ENCODE assay signal across 11 cellular contexts in the genomic region with DNA sequence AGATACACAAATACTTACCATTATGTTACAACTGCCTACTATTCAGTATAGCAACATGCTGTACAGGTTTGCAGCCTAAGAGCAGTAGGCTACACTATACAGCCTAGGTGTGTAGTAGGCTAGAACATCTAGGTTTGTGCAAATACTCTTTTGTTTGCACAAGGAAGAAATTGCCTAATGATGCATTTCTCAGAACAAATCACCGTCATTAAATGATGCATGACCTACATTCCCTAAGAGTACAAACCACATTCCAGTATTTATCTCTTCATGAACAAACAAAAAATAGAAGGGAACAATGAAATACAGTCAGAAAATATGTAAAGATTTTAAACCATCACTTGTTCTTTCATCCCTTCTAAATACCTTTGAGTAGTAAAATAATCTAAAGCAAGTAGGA.
A peak's percentile ranks its signal among the peaks of the same experiment; 100 is the strongest.
DNase-seq lines count a peak whose midpoint lies in the region; ATAC-seq and TF ChIP-seq lines count a peak whose summit lies in the region.
"Had no signal": no experiment of that assay in that cellular context is flagged by ENCODE, and none has a peak within 500 bp of the region (broad histone marks: within the 10 kb centered on the region; RNA-seq: fewer than 3 reads in every experiment).

No MANE protein-coding gene starts in this region.

- CTCF ChIA-PET in HEK293 (lab: Yijun Ruan, JAX): no interaction called here

- no peak for TF ChIP-seq POLR2A in heart left ventricle (IDR thresholded peaks at IDR 0.05)

- intact Hi-C loops in heart left ventricle (cut with DNase I): no loop called here

- H3K27me3 ChIP-seq in heart left ventricle: no peaks in the 10 kb centered on the region

- H3K27ac ChIP-seq in HEK293 (ENCODE audit: extremely low read depth, low read depth, low read length): no peak overlapping the region
- H3K27ac ChIP-seq in heart left ventricle: no peak overlapping the region

- H3K9me3 ChIP-seq in HEK293 (ENCODE audit: control insufficient read depth, insufficient read depth, low read depth, low read length): no peaks in the 10 kb centered on the region
- H3K9me3 ChIP-seq in heart left ventricle: no peaks in the 10 kb centered on the region

- H3K36me3 ChIP-seq in HEK293 (ENCODE audit: control insufficient read depth in 2 of 2, insufficient read depth in 1 of 2, low read length in 2 of 2) (peaks cover 13 to 50% of the 10 kb centered on the region in 2 experiments), heart left ventricle (peaks cover 0 to 55% (median 46%) of the 10 kb centered on the region in 9 donors)

- WGBS in heart left ventricle, 4 donors: 55 to 78% (median 61%) methylated on average over 1 of the region's 1 CpG

- POLR2A ChIA-PET in HEK293 (lab: Yijun Ruan, JAX): no interaction called here

- no peak for ATAC-seq in heart left ventricle
- no peak for ATAC-seq in GM21737 (IDR thresholded peaks at IDR 0.05; ENCODE audit: unreplicated experiment)

- H3K4me3 ChIP-seq in HEK293 (ENCODE audit: low read depth, low read length): no peak overlapping the region
- H3K4me3 ChIP-seq in fibroblast of mammary gland (ENCODE audit: control insufficient read depth, low read depth, low read length): no peak overlapping the region
- H3K4me3 ChIP-seq in heart left ventricle: no peak overlapping the region

- TF ChIP-seq CTCF in HEK293 (tag by site-specific recombination; IDR thresholded peaks at IDR 0.05): no peak
- no peak for TF ChIP-seq CTCF in fibroblast of mammary gland (conservative IDR thresholded peaks at IDR 0.05; ENCODE audit: control insufficient read depth, insufficient read depth, low read depth, low read length)
- TF ChIP-seq CTCF in heart left ventricle (IDR thresholded peaks at IDR 0.05): no peak

- H3K4me1 ChIP-seq in HEK293 (ENCODE audit: control insufficient read depth, insufficient read depth, low read length) (no peaks in the 10 kb centered on the region), heart left ventricle (peaks cover 0 to 3% (median 0%) of the 10 kb centered on the region in 12 donors)

- DNase-seq in NCI-H774 (lab: John Stamatoyannopoulos, UW): peak; percentile 1
- peak; percentile 61 for DNase-seq in fibroblast of mammary gland (ENCODE audit: low read depth)
- DNase-seq in renal cortical epithelial cell (ENCODE audit: low read depth): peak; percentile 95
- no peak for DNase-seq in occipital lobe (lab: John Stamatoyannopoulos, UW)
- no peak for DNase-seq in heart left ventricle
- DNase-seq: EL; NCI-H446 treated with DMSO at 0.1 percent for 48 hours; nephron progenitor cell; stimulated activated CD4-positive, alpha-beta T cell treated with anti-CD3 and anti-CD28 coated beads, Interleukin-12 subunit alpha, Interleukin-12 subunit beta, amount 100 ng/mL, for 4 hours had no signal

TF ChIP-seq in HEK293, 187 proteins besides CTCF, POLR2A, EP300 and RAD21:
- 0 out of 2 replicates have a peak, but pooled peaks have one; percentile 12 for TF ChIP-seq ZEB2 (tag by site-specific recombination; IDR thresholded peaks at IDR 0.05)
- no peak for TF ChIP-seq ZNF433 (tag by site-specific recombination; IDR thresholded peaks at IDR 0.05; ENCODE audit: low read depth)
- no peak for TF ChIP-seq ZNF473 (tag by site-specific recombination; IDR thresholded peaks at IDR 0.05)
- peak; percentile 66 for TF ChIP-seq ZNF366 (tag by site-specific recombination; conservative IDR thresholded peaks at IDR 0.05)
- TF ChIP-seq GFI1B (tag by site-specific recombination; IDR thresholded peaks at IDR 0.05): peak; percentile 72; the same call in 1 of the 2 replicates
- TF ChIP-seq, protein P1, sequence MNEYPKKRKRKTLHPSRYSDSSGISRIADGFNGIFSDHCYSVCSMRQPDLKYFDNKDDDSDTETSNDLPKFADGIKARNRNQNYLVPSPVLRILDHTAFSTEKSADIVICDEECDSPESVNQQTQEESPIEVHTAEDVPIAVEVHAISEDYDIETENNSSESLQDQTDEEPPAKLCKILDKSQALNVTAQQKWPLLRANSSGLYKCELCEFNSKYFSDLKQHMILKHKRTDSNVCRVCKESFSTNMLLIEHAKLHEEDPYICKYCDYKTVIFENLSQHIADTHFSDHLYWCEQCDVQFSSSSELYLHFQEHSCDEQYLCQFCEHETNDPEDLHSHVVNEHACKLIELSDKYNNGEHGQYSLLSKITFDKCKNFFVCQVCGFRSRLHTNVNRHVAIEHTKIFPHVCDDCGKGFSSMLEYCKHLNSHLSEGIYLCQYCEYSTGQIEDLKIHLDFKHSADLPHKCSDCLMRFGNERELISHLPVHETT (tag by site-specific recombination; IDR thresholded peaks at IDR 0.05): 0 out of 2 replicates have a peak, but pooled peaks have one; percentile 34
- 0 out of 2 replicates have a peak, but pooled peaks have one; percentile 27 for TF ChIP-seq ZBTB44 (tag by site-specific recombination; IDR thresholded peaks at IDR 0.05)
- TF ChIP-seq OSR2 (tag by site-specific recombination; IDR thresholded peaks at IDR 0.05): peak; percentile 14; the same call in 1 of the 2 replicates
- TF ChIP-seq, protein P2, sequence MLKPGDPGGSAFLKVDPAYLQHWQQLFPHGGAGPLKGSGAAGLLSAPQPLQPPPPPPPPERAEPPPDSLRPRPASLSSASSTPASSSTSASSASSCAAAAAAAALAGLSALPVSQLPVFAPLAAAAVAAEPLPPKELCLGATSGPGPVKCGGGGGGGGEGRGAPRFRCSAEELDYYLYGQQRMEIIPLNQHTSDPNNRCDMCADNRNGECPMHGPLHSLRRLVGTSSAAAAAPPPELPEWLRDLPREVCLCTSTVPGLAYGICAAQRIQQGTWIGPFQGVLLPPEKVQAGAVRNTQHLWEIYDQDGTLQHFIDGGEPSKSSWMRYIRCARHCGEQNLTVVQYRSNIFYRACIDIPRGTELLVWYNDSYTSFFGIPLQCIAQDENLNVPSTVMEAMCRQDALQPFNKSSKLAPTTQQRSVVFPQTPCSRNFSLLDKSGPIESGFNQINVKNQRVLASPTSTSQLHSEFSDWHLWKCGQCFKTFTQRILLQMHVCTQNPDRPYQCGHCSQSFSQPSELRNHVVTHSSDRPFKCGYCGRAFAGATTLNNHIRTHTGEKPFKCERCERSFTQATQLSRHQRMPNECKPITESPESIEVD (tag by site-specific recombination; IDR thresholded peaks at IDR 0.05): peak; percentile 68
- TF ChIP-seq, protein P3, sequence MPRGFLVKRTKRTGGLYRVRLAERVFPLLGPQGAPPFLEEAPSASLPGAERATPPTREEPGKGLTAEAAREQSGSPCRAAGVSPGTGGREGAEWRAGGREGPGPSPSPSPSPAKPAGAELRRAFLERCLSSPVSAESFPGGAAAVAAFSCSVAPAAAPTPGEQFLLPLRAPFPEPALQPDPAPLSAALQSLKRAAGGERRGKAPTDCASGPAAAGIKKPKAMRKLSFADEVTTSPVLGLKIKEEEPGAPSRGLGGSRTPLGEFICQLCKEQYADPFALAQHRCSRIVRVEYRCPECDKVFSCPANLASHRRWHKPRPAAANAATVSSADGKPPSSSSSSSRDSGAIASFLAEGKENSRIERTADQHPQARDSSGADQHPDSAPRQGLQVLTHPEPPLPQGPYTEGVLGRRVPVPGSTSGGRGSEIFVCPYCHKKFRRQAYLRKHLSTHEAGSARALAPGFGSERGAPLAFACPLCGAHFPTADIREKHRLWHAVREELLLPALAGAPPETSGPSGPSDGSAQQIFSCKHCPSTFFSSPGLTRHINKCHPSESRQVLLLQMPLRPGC (tag by site-specific recombination; IDR thresholded peaks at IDR 0.05): peak; percentile 59; the same call in 1 of the 2 replicates

Comparison
In these comparisons a context has a peak if more than half of its experiments do, and no peak if none do; other contexts are left out.
1. DNase-seq: peak in NCI-H774 (single experiment), fibroblast of mammary gland (single experiment) and renal cortical epithelial cell (single experiment); none in occipital lobe (single experiment) and heart left ventricle (0 of 5).